Comparison of ENCODE assay signal across 8 cellular contexts in genomic region chr21:10427255-10427654, GRCh38.
DNase-seq lines count a peak whose midpoint lies in the region; ATAC-seq and TF ChIP-seq lines count a peak whose summit lies in the region.
"Not testable (repeated sequence)": the region's sequence is repeated elsewhere in the genome, so short reads cannot be mapped to it uniquely, and the experiment has no call there.

No MANE protein-coding gene starts in this region.

- TF ChIP-seq CTCF in GM13977 (IDR thresholded peaks at IDR 0.05; ENCODE audit: extremely low read depth, insufficient read depth, missing control alignments); hepatocyte (IDR thresholded peaks at IDR 0.05; ENCODE audit: poor library complexity); mucosa of descending colon (IDR thresholded peaks at IDR 0.05): not testable (repeated sequence)

- not testable (repeated sequence) for H3K4me3 ChIP-seq in hepatocyte, mucosa of descending colon

- not testable (repeated sequence) for H3K9me2 ChIP-seq in hepatocyte (replicated peaks; ENCODE audit: insufficient read depth)

- H2AFZ ChIP-seq in hepatocyte = not testable (repeated sequence)

- H3K4me2 ChIP-seq in hepatocyte = not testable (repeated sequence)

- not testable (repeated sequence) for H3K27me3 ChIP-seq in hepatocyte

- H3K27ac ChIP-seq in hepatocyte = not testable (repeated sequence)

- not testable (repeated sequence) for H3K36me3 ChIP-seq in hepatocyte (replicated peaks; ENCODE audit: insufficient read depth, low read depth); mucosa of descending colon (ENCODE audit: low read depth)

- H3K27ac Mint-ChIP-seq in stimulated activated effector memory CD8-positive, alpha-beta T cell treated with anti-CD3 and anti-CD28 coated beads, Interleukin-12 subunit alpha, Interleukin-12 subunit beta, amount 100 ng/mL, for 72 hours = not testable (repeated sequence)

- H3K79me2 ChIP-seq in hepatocyte = not testable (repeated sequence)

- peak; percentile 4 for ATAC-seq in mucosa of descending colon
- peak; percentile 22 for ATAC-seq in stimulated activated effector memory CD8-positive, alpha-beta T cell treated with anti-CD3 and anti-CD28 coated beads, Interleukin-12 subunit alpha, Interleukin-12 subunit beta, amount 100 ng/mL, for 72 hours

- in situ Hi-C loops in GM13977 (cut with MboI; ENCODE audit: low pct_unique_long_range_greater_than_20kb, low sequenced_read_pairs, unreplicated experiment) = not testable (repeated sequence)

- H4K20me1 ChIP-seq in hepatocyte (ENCODE audit: insufficient read depth, poor library complexity, severe bottlenecking) = not testable (repeated sequence)

- not testable (repeated sequence) for H3K4me1 ChIP-seq in hepatocyte (ENCODE audit: insufficient read depth); mucosa of descending colon (ENCODE audit: low read depth)

- DNase-seq in AG08395 (ENCODE audit: low spot score) (peak; percentile 14), GM13977 (ENCODE audit: low spot score) (peak; percentile 34), SK-N-DZ (ENCODE audit: low spot score) (peak; percentile 34), epidermal melanocyte (ENCODE audit: insufficient read length, low spot score) (peak; percentile 18), hepatocyte (ENCODE audit: low spot score) (peak; percentile 47), ureter (ENCODE audit: low spot score) (peak; percentile 45)
- DNase-seq in mucosa of descending colon; stimulated activated effector memory CD8-positive, alpha-beta T cell treated with anti-CD3 and anti-CD28 coated beads, Interleukin-12 subunit alpha, Interleukin-12 subunit beta, amount 100 ng/mL, for 72 hours (ENCODE audit: low spot score in 2 of 2): not testable (repeated sequence)

- not testable (repeated sequence) for H3K4me3 Mint-ChIP-seq in stimulated activated effector memory CD8-positive, alpha-beta T cell treated with anti-CD3 and anti-CD28 coated beads, Interleukin-12 subunit alpha, Interleukin-12 subunit beta, amount 100 ng/mL, for 72 hours

- not testable (repeated sequence) for H3K4me1 Mint-ChIP-seq in stimulated activated effector memory CD8-positive, alpha-beta T cell treated with anti-CD3 and anti-CD28 coated beads, Interleukin-12 subunit alpha, Interleukin-12 subunit beta, amount 100 ng/mL, for 72 hours

- not testable (repeated sequence) for H3K9me3 Mint-ChIP-seq in stimulated activated effector memory CD8-positive, alpha-beta T cell treated with anti-CD3 and anti-CD28 coated beads, Interleukin-12 subunit alpha, Interleukin-12 subunit beta, amount 100 ng/mL, for 72 hours

- not testable (repeated sequence) for H3K36me3 Mint-ChIP-seq in stimulated activated effector memory CD8-positive, alpha-beta T cell treated with anti-CD3 and anti-CD28 coated beads, Interleukin-12 subunit alpha, Interleukin-12 subunit beta, amount 100 ng/mL, for 72 hours

- peaks cover 40% of the 10 kb centered on the region for H3K9me3 ChIP-seq in hepatocyte (ENCODE audit: low read depth)
- H3K9me3 ChIP-seq in mucosa of descending colon = peaks cover 82% of the 10 kb centered on the region

- intact Hi-C loops in mucosa of descending colon (cut with DNase I, micrococcal nuclease) = not testable (repeated sequence)

- WGBS in hepatocyte (ENCODE audit: low lambda C conversion rate, missing lambda C conversion rate) = 66% methylated on average over 7 of the region's 7 CpGs
